ENCODE assay signal across 8 cellular contexts in genomic region chr20:5126512-5127203, GRCh38. TPM values are rescaled to one million over a fixed set of nuclear protein-coding genes. Genes with fewer than 3 reads are reported as not detected.
DNase-seq lines count a peak whose midpoint lies in the region; ATAC-seq lines count a peak whose summit lies in the region.

TSS of gene CDS2 (plus strand) at chr20:5127008. CDS start at chr20:5127093, 85 bp downstream.

- peaks cover 12 to 45% (median 28%) of the 10 kb centered on the region in 4 donors for H3K4me1 Mint-ChIP-seq in CD4-positive, CD25-positive, alpha-beta regulatory T cell
- H3K4me1 Mint-ChIP-seq in dendritic cell treated with granulocyte-macrophage colony-stimulating factor and Interleukin-4, amounts not matched to agents 40 ng/mL and 50 ng/mL, for 4 days (ENCODE audit: low read depth), result peaks cover 47% of the 10 kb centered on the region

- H3K36me3 Mint-ChIP-seq in CD4-positive, CD25-positive, alpha-beta regulatory T cell, result peaks cover 7% of the 10 kb centered on the region
- H3K36me3 Mint-ChIP-seq in dendritic cell treated with granulocyte-macrophage colony-stimulating factor and Interleukin-4, amounts not matched to agents 40 ng/mL and 50 ng/mL, for 4 days (ENCODE audit: low read depth), result peaks cover 37% of the 10 kb centered on the region

- peak within 1 kb of the TSS; percentile 92 for H3K4me3 ChIP-seq in CD4-positive, CD25-positive, alpha-beta regulatory T cell (ENCODE audit: low read depth, low read length)

- peak within 1 kb of the TSS; percentile 97 to 99 (median 98) for H3K27ac Mint-ChIP-seq in CD4-positive, CD25-positive, alpha-beta regulatory T cell
- H3K27ac Mint-ChIP-seq in dendritic cell treated with granulocyte-macrophage colony-stimulating factor and Interleukin-4, amounts not matched to agents 40 ng/mL and 50 ng/mL, for 4 days, result peak within 1 kb of the TSS; percentile 96

- no peaks in the 10 kb centered on the region for H3K9me3 ChIP-seq in CD4-positive, CD25-positive, alpha-beta regulatory T cell (ENCODE audit: control insufficient read depth in 2 of 2, low read length in 2 of 2)

- intact Hi-C loops in dendritic cell treated with granulocyte-macrophage colony-stimulating factor and Interleukin-4, amounts not matched to agents 40 ng/mL and 50 ng/mL, for 4 days (cut with micrococcal nuclease), result loop anchor here (1.0 to 5.0 kb wide), 2 partner anchors 46 to 66 kb away; no protein-coding TSS in a partner anchor

- ATAC-seq in CD4-positive, CD25-positive, alpha-beta regulatory T cell (ENCODE audit: low read depth in 2 of 2), result peak; percentile 88 to 91
- ATAC-seq in GM19395 (IDR thresholded peaks at IDR 0.05; ENCODE audit: unreplicated experiment), result peak; percentile 91
- ATAC-seq in HG03565 (IDR thresholded peaks at IDR 0.05; ENCODE audit: unreplicated experiment), result peak; percentile 77
- ATAC-seq in left lobe of liver, result peak; percentile 91

- H3K27me3 Mint-ChIP-seq in CD4-positive, CD25-positive, alpha-beta regulatory T cell, result no peaks in the 10 kb centered on the region
- H3K27me3 Mint-ChIP-seq in dendritic cell treated with granulocyte-macrophage colony-stimulating factor and Interleukin-4, amounts not matched to agents 40 ng/mL and 50 ng/mL, for 4 days, result no peaks in the 10 kb centered on the region

- H3K27me3 ChIP-seq in CD4-positive, CD25-positive, alpha-beta regulatory T cell (ENCODE audit: control insufficient read depth, insufficient read depth, low read length), result no peaks in the 10 kb centered on the region

- DNase-seq in CD4-positive, CD25-positive, alpha-beta regulatory T cell, result peak; percentile 99 to 100 (median 99)
- peak; percentile 100 for DNase-seq in NCI-H748 treated with DMSO at 0.1 percent for 48 hours (lab: John Stamatoyannopoulos, UW)
- DNase-seq in activated CD4-positive, alpha-beta T cell treated with anti-CD3 and anti-CD28 coated beads, Interleukin-2, amount 50 U/mL, for 24 hours (ENCODE audit: low read depth in 1 of 2, low spot score in 1 of 2), result peak; percentile 100
- DNase-seq in left lobe of liver (ENCODE audit: low spot score), result peak; percentile 100
- peak; percentile 100 for DNase-seq in stimulated activated CD4-positive, alpha-beta T cell treated with anti-CD3 and anti-CD28 coated beads, Interleukin-2, amount 100 ng/mL, for 4 hours (ENCODE audit: low read depth)

- peak within 1 kb of the TSS; percentile 99 for H3K27ac ChIP-seq in CD4-positive, CD25-positive, alpha-beta regulatory T cell (ENCODE audit: insufficient read depth, low read length, poor library complexity, severe bottlenecking)

- peak within 1 kb of the TSS; percentile 95 to 97 (median 96) for H3K4me3 Mint-ChIP-seq in CD4-positive, CD25-positive, alpha-beta regulatory T cell
- peak within 1 kb of the TSS; percentile 97 for H3K4me3 Mint-ChIP-seq in dendritic cell treated with granulocyte-macrophage colony-stimulating factor and Interleukin-4, amounts not matched to agents 40 ng/mL and 50 ng/mL, for 4 days

- H3K9me3 Mint-ChIP-seq in CD4-positive, CD25-positive, alpha-beta regulatory T cell, result no peaks in the 10 kb centered on the region
- no peaks in the 10 kb centered on the region for H3K9me3 Mint-ChIP-seq in dendritic cell treated with granulocyte-macrophage colony-stimulating factor and Interleukin-4, amounts not matched to agents 40 ng/mL and 50 ng/mL, for 4 days

- H3K4me1 ChIP-seq in CD4-positive, CD25-positive, alpha-beta regulatory T cell (ENCODE audit: control insufficient read depth, insufficient read depth, low read length, poor library complexity, severe bottlenecking), result peaks cover 22% of the 10 kb centered on the region

- H3K36me3 ChIP-seq in CD4-positive, CD25-positive, alpha-beta regulatory T cell (ENCODE audit: control insufficient read depth, insufficient read depth, low read length), result peaks cover 4% of the 10 kb centered on the region

RNA-seq across cellular contexts. Expression of gene CDS2, which starts in this region (rescaled TPM):
- 77.9 TPM for total RNA-seq in CD4-positive, CD25-positive, alpha-beta regulatory T cell
- 10 to 100 TPM; 47.6 to 75.4 (median 51.5) TPM for polyA plus RNA-seq in CD4-positive, CD25-positive, alpha-beta regulatory T cell
- 29.9 TPM for total RNA-seq in left lobe of liver

Comparison
In these comparisons a context has a peak if more than half of its experiments do, and no peak if none do; other contexts are left out.
1. Peak in every context shown above with its lines: DNase-seq, ATAC-seq, H3K4me3 ChIP-seq and H3K27ac ChIP-seq.